In genomic region chr3:111252795-111253194, GRCh38 we compare ENCODE assay signal across 9 cellular contexts.
DNase-seq lines count a peak whose midpoint lies in the region; ATAC-seq and TF ChIP-seq lines count a peak whose summit lies in the region.
"Had no signal": no experiment of that assay in that cellular context is flagged by ENCODE, and none has a peak within 500 bp of the region (broad histone marks: within the 10 kb centered on the region; RNA-seq: fewer than 3 reads in every experiment).

No MANE protein-coding gene starts in this region.

- peak; percentile 71 for ATAC-seq in HG02588 (IDR thresholded peaks at IDR 0.05; ENCODE audit: unreplicated experiment)

- H3K27me3 ChIP-seq in liver (ENCODE audit: control insufficient read depth in 4 of 4, insufficient read depth in 4 of 4, low read length in 3 of 4): no peaks in the 10 kb centered on the region
- H3K27me3 ChIP-seq: neutrophil had no signal

- peak; percentile 34 to 39 for TF ChIP-seq RAD21 in liver (IDR thresholded peaks at IDR 0.05)

- 21% methylated on average over 3 of the region's 3 CpGs for WGBS in liver

- no peaks in the 10 kb centered on the region for H3K4me1 ChIP-seq in liver (ENCODE audit: control insufficient read depth in 4 of 4, insufficient read depth in 4 of 4, low read length in 3 of 4)

- H3K4me3 ChIP-seq in astrocyte of the cerebellum (ENCODE audit: low read depth, low read length) (no peak overlapping the region), liver (ENCODE audit: low read depth in 1 of 3, low read length in 3 of 3) (no peak overlapping the region)

- no peaks in the 10 kb centered on the region for H3K9me3 ChIP-seq in liver (ENCODE audit: control insufficient read depth in 4 of 4, low read length in 3 of 4)
- H3K9me3 ChIP-seq: neutrophil had no signal

- H3K27ac ChIP-seq in liver (ENCODE audit: low read depth in 1 of 2, low read length in 2 of 2): no peak overlapping the region
- H3K27ac ChIP-seq: neutrophil had no signal

- DNase-seq in Caki2 (ENCODE audit: low read depth) (peak; percentile 20), astrocyte of the cerebellum (ENCODE audit: low read depth) (peak; percentile 5), KBM-7 (no peak), ecto neural progenitor cell (ENCODE audit: low spot score) (no peak), NCI-H187 (lab: John Stamatoyannopoulos, UW) (no peak)
- no peak for DNase-seq in activated naive CD4-positive, alpha-beta T cell treated with Interleukin-2 at 50 U/mL for 16 hours

- H3K9ac ChIP-seq in liver (ENCODE audit: low read depth in 1 of 2, low read length in 2 of 2): no peak overlapping the region

- in situ Hi-C loops in Caki2 (cut with HindIII; ENCODE audit: low pct_unique_long_range_greater_than_20kb, low sequenced_read_pairs): no loop called here
- in situ Hi-C loops in astrocyte of the cerebellum (cut with HindIII; ENCODE audit: low sequenced_read_pairs): loop anchor here (5.0 kb wide), 1 partner anchor 100 kb away; no protein-coding TSS in a partner anchor
- in situ Hi-C loops in KBM-7 (cut with MboI; ENCODE audit: low pct_unique_long_range_greater_than_20kb, low sequenced_read_pairs): no loop called here

- H3K36me3 ChIP-seq in liver (ENCODE audit: control insufficient read depth in 4 of 4, insufficient read depth in 3 of 4, low read depth in 1 of 4, low read length in 3 of 4): no peaks in the 10 kb centered on the region
- H3K36me3 ChIP-seq: neutrophil had no signal

- TF ChIP-seq CTCF in astrocyte of the cerebellum (IDR thresholded peaks at IDR 0.05; ENCODE audit: low read depth, low read length, missing control alignments): no peak
- no peak for TF ChIP-seq CTCF in liver (IDR thresholded peaks at IDR 0.05; ENCODE audit: low read depth, low read length, missing input control)

TF ChIP-seq in liver, 16 proteins besides CTCF, POLR2A, EP300 and RAD21:
- TF ChIP-seq JUND (IDR thresholded peaks at IDR 0.05): no peak
- TF ChIP-seq FOXA2 (IDR thresholded peaks at IDR 0.05): no peak
- TF ChIP-seq FOXA1 (IDR thresholded peaks at IDR 0.05): no peak
- TF ChIP-seq EGR1 (IDR thresholded peaks at IDR 0.05; ENCODE audit: low read depth in 2 of 2): no peak
- no peak for TF ChIP-seq ZBTB33 (IDR thresholded peaks at IDR 0.05)
- TF ChIP-seq NR2F2 (IDR thresholded peaks at IDR 0.05): no peak
- TF ChIP-seq MAX (IDR thresholded peaks at IDR 0.05): no peak
- no peak for TF ChIP-seq HNF4A (conservative IDR thresholded peaks at IDR 0.05)

Comparison
In these comparisons a context has a peak if more than half of its experiments do, and no peak if none do; other contexts are left out.
1. DNase-seq: peak in Caki2 (single experiment) and astrocyte of the cerebellum (single experiment); none in KBM-7 (single experiment), activated naive CD4-positive, alpha-beta T cell treated with Interleukin-2 at 50 U/mL for 16 hours (single experiment), ecto neural progenitor cell (single experiment) and NCI-H187 (0 of 2).